22 cellular contexts compared by ENCODE assay signal in genomic region chr4:147816382-147817254, GRCh38.
DNase-seq lines count a peak whose midpoint lies in the region; ATAC-seq and TF ChIP-seq lines count a peak whose summit lies in the region.
"Had no signal": no experiment of that assay in that cellular context is flagged by ENCODE, and none has a peak within 500 bp of the region (broad histone marks: within the 10 kb centered on the region; RNA-seq: fewer than 3 reads in every experiment).

No MANE protein-coding gene starts in this region.

- no peaks in the 10 kb centered on the region for H3K27me3 Mint-ChIP-seq in mesothelial cell of epicardium (ENCODE audit: low read depth)

- DNase-seq in esophagus squamous epithelium (lab: John Stamatoyannopoulos, UW): no peak
- no peak for DNase-seq in mesothelial cell of epicardium (ENCODE audit: low spot score in 2 of 2, unreplicated experiment in 2 of 2)
- DNase-seq in stimulated activated naive CD4-positive, alpha-beta T cell treated with Interleukin-2 at 50 U/mL for 16 hours (lab: John Stamatoyannopoulos, UW): no peak
- DNase-seq in mesenteric fat pad (ENCODE audit: low spot score): no peak
- DNase-seq in iPS-NIHi11 (ENCODE audit: low spot score): no peak
- DNase-seq: ACHN; CD8-positive, alpha-beta T cell; DMS79 treated with DMSO at 0.1 percent for 48 hours; H9; NCI-H1105 treated with DMSO at 0.1 percent for 48 hours; NCI-H2171; NCI-H69; SJCRH30; stimulated activated CD4-positive, alpha-beta T cell treated with anti-CD3 and anti-CD28 coated beads, Interleukin-4, amount 100 ng/mL, for 4 hours; stimulated activated CD8-positive, alpha-beta memory T cell treated with anti-CD3 and anti-CD28 coated beads, Interleukin-4, amount 100 ng/mL, for 48 hours; T-helper 9 cell; upper lobe of left lung had no signal

- peak overlapping the region in 1 of 2 donors; percentile 13 for H3K9ac ChIP-seq in stomach smooth muscle (ENCODE audit: low read length in 2 of 2)

- H3K27ac ChIP-seq in HEK293 (ENCODE audit: extremely low read depth, low read depth, low read length) (peak overlapping the region; percentile 16; the same call in 1 of the 2 replicates), esophagus squamous epithelium (peak overlapping the region; percentile 42 to 73 (median 64)), stomach smooth muscle (ENCODE audit: low read length) (peak overlapping the region; percentile 76)
- H3K27ac ChIP-seq: SJCRH30 had no signal

- H3K27me3 ChIP-seq in esophagus squamous epithelium (no peaks in the 10 kb centered on the region), stomach smooth muscle (ENCODE audit: control insufficient read depth in 1 of 2, insufficient read depth in 2 of 2, low read length in 2 of 2) (no peaks in the 10 kb centered on the region)
- H3K27me3 ChIP-seq: SJCRH30, upper lobe of left lung had no signal

- CTCF ChIA-PET in HEK293 (lab: Yijun Ruan, JAX): interaction anchor here (1.6 kb wide), 1 partner anchor 49 kb away, joined by 4 read pairs; no protein-coding TSS in a partner anchor

- H3K4me3 ChIP-seq in HEK293 (ENCODE audit: low read depth, low read length) (no peak overlapping the region), esophagus squamous epithelium (no peak overlapping the region), stomach smooth muscle (ENCODE audit: low read length in 2 of 2) (no peak overlapping the region)
- H3K4me3 ChIP-seq: SJCRH30, skin epidermis, upper lobe of left lung had no signal

- POLR2A ChIA-PET in HEK293 (lab: Yijun Ruan, JAX): no interaction called here

- 85 to 86% methylated on average over 4 of the region's 4 CpGs for WGBS in esophagus squamous epithelium, 2 donors

- H3K27ac Mint-ChIP-seq in mesothelial cell of epicardium: peak overlapping the region; percentile 11
- H3K27ac Mint-ChIP-seq: CD8-positive, alpha-beta T cell had no signal

- H3K4me3 Mint-ChIP-seq in mesothelial cell of epicardium: no peak overlapping the region
- H3K4me3 Mint-ChIP-seq: CD8-positive, alpha-beta T cell; H9 had no signal

- intact Hi-C loops in esophagus squamous epithelium (cut with DNase I): no loop called here

- TF ChIP-seq POLR2A in esophagus squamous epithelium (IDR thresholded peaks at IDR 0.05): no peak

- H3K36me3 Mint-ChIP-seq in mesothelial cell of epicardium: no peaks in the 10 kb centered on the region
- H3K36me3 Mint-ChIP-seq: CD8-positive, alpha-beta T cell had no signal

- no peaks in the 10 kb centered on the region for H3K36me3 ChIP-seq in HEK293 (ENCODE audit: control insufficient read depth in 2 of 2, insufficient read depth in 1 of 2, low read length in 2 of 2)
- no peaks in the 10 kb centered on the region for H3K36me3 ChIP-seq in esophagus squamous epithelium
- H3K36me3 ChIP-seq in stomach smooth muscle (ENCODE audit: control insufficient read depth in 2 of 2, insufficient read depth in 2 of 2, low read length in 2 of 2): no peaks in the 10 kb centered on the region
- H3K36me3 ChIP-seq: SJCRH30, upper lobe of left lung had no signal

- H3K9me3 Mint-ChIP-seq in mesothelial cell of epicardium: no peaks in the 10 kb centered on the region
- H3K9me3 Mint-ChIP-seq: CD8-positive, alpha-beta T cell; H9 had no signal

- H3K4me1 ChIP-seq in HEK293 (ENCODE audit: control insufficient read depth, insufficient read depth, low read length): peaks cover 32% of the 10 kb centered on the region
- H3K4me1 ChIP-seq in esophagus squamous epithelium: peaks cover 26 to 91% (median 55%) of the 10 kb centered on the region in 3 donors
- peaks cover 70% of the 10 kb centered on the region for H3K4me1 ChIP-seq in stomach smooth muscle (ENCODE audit: control insufficient read depth, insufficient read depth, low read length)

- no peak for ATAC-seq in HG02623 (IDR thresholded peaks at IDR 0.05; ENCODE audit: unreplicated experiment)
- ATAC-seq: activated CD4-positive, CD25-positive, alpha-beta regulatory T cell treated with anti-CD3 and anti-CD28 coated beads, Interleukin-2, amount 50 U/mL, for 24 hours; CD8-positive, alpha-beta T cell had no signal

- H3K4me1 Mint-ChIP-seq in mesothelial cell of epicardium: peaks cover 46% of the 10 kb centered on the region

- TF ChIP-seq CTCF in HEK293 (tag by site-specific recombination; IDR thresholded peaks at IDR 0.05): no peak
- TF ChIP-seq CTCF in esophagus squamous epithelium (IDR thresholded peaks at IDR 0.05): no peak
- TF ChIP-seq CTCF in mesothelial cell of epicardium (IDR thresholded peaks at IDR 0.05; ENCODE audit: unreplicated experiment): no peak

- no peaks in the 10 kb centered on the region for H3K9me3 ChIP-seq in HEK293 (ENCODE audit: control insufficient read depth, insufficient read depth, low read depth, low read length)
- H3K9me3 ChIP-seq in esophagus squamous epithelium: no peaks in the 10 kb centered on the region
- no peaks in the 10 kb centered on the region for H3K9me3 ChIP-seq in stomach smooth muscle (ENCODE audit: control insufficient read depth in 2 of 2, low read length in 2 of 2)
- H3K9me3 ChIP-seq: SJCRH30, upper lobe of left lung had no signal

TF ChIP-seq in HEK293, 187 proteins besides CTCF, POLR2A, EP300 and RAD21:
- TF ChIP-seq ZNF677 (tag by site-specific recombination; IDR thresholded peaks at IDR 0.05) (no peak), ZNF341 (tag by site-specific recombination; IDR thresholded peaks at IDR 0.05; ENCODE audit: low read depth) (peak; percentile 51; the same call in 1 of the 2 replicates), ZNF843 (tag by site-specific recombination; IDR thresholded peaks at IDR 0.05) (peak; percentile 48; the same call in 1 of the 2 replicates), ZNF23 (tag by site-specific recombination; IDR thresholded peaks at IDR 0.05; ENCODE audit: borderline replicate concordance) (no peak), OSR2 (tag by site-specific recombination; IDR thresholded peaks at IDR 0.05) (0 out of 2 replicates have a peak, but pooled peaks have one; percentile 18), ZNF629 (tag by site-specific recombination; IDR thresholded peaks at IDR 0.05) (0 out of 2 replicates have a peak, but pooled peaks have one; percentile 12), ZNF24 (tag by site-specific recombination; IDR thresholded peaks at IDR 0.05) (no peak), ZNF138 (tag by site-specific recombination; IDR thresholded peaks at IDR 0.05; ENCODE audit: borderline replicate concordance) (no peak), FEZF1 (tag by site-specific recombination; IDR thresholded peaks at IDR 0.05) (peak; percentile 84), PATZ1 (tag by site-specific recombination; IDR thresholded peaks at IDR 0.05) (no peak), ZSCAN4 (tag by site-specific recombination; IDR thresholded peaks at IDR 0.05) (no peak), ZNF792 (tag by site-specific recombination; IDR thresholded peaks at IDR 0.05) (no peak)

Comparison
In these comparisons a context has a peak if more than half of its experiments do, and no peak if none do; other contexts are left out.
1. H3K27ac ChIP-seq: peak in every context shown above with its lines; median percentile 76 in stomach smooth muscle; 64 in esophagus squamous epithelium; 16 in HEK293.